Comparison of ENCODE assay signal across 2 cellular contexts in genomic region chr6:150877928-150878327, GRCh38.
TF ChIP-seq lines count a peak whose summit lies in the region.

No MANE protein-coding gene starts in this region.

TF ChIP-seq in WTC11, 78 proteins besides CTCF, POLR2A, EP300 and RAD21:
- no peak for TF ChIP-seq MYBL2 (CRISPR knock-in tag; IDR thresholded peaks at IDR 0.05)
- TF ChIP-seq ELF4 (CRISPR knock-in tag; IDR thresholded peaks at IDR 0.05; ENCODE audit: low read depth) = no peak
- no peak for TF ChIP-seq ATF6 (CRISPR knock-in tag; IDR thresholded peaks at IDR 0.05)
- no peak for TF ChIP-seq SMAD4 (CRISPR knock-in tag; IDR thresholded peaks at IDR 0.05)
- TF ChIP-seq JUN (CRISPR knock-in tag; IDR thresholded peaks at IDR 0.05) = no peak
- no peak for TF ChIP-seq E2F4 (CRISPR knock-in tag; IDR thresholded peaks at IDR 0.05; ENCODE audit: borderline replicate concordance, low read depth)
- no peak for TF ChIP-seq KAT7 (CRISPR knock-in tag; IDR thresholded peaks at IDR 0.05; ENCODE audit: borderline replicate concordance)
- no peak for TF ChIP-seq SOX15 (CRISPR knock-in tag; IDR thresholded peaks at IDR 0.05)
- TF ChIP-seq STAT6 (CRISPR knock-in tag; conservative IDR thresholded peaks at IDR 0.05; ENCODE audit: low read depth) = no peak
- TF ChIP-seq IRF1 (CRISPR knock-in tag; IDR thresholded peaks at IDR 0.05) = no peak
- TF ChIP-seq TCF7 (CRISPR knock-in tag; IDR thresholded peaks at IDR 0.05; ENCODE audit: low read depth) = no peak
- TF ChIP-seq TP53 (CRISPR knock-in tag; IDR thresholded peaks at IDR 0.05) = no peak
- no peak for TF ChIP-seq ZNF317 (CRISPR knock-in tag; IDR thresholded peaks at IDR 0.05; ENCODE audit: borderline replicate concordance, low read depth)
- TF ChIP-seq USF1 (CRISPR knock-in tag; IDR thresholded peaks at IDR 0.05) = no peak
- no peak for TF ChIP-seq SP1 (CRISPR knock-in tag; conservative IDR thresholded peaks at IDR 0.05)
- TF ChIP-seq EMX1 (CRISPR knock-in tag; IDR thresholded peaks at IDR 0.05) = no peak
TF ChIP-seq in WTC11: peak in this region for 0.

TF ChIP-seq in HepG2, 621 proteins besides CTCF, POLR2A, EP300 and RAD21 (continues in another document):
- no peak for TF ChIP-seq CHCHD3 (CRISPR knock-in tag; IDR thresholded peaks at IDR 0.05)
- no peak for TF ChIP-seq ZSCAN5A (CRISPR knock-in tag; IDR thresholded peaks at IDR 0.05; ENCODE audit: borderline replicate concordance)
- TF ChIP-seq HMGXB4 (CRISPR knock-in tag; IDR thresholded peaks at IDR 0.05; ENCODE audit: borderline replicate concordance in 1 of 2, low read depth in 1 of 2) = 0 out of 4 replicates have a peak, but pooled peaks of 1 of the 2 experiments have one; percentile 32
- TF ChIP-seq POLR2AphosphoS2 (IDR thresholded peaks at IDR 0.05; ENCODE audit: low read depth, low read length) = no peak
- no peak for TF ChIP-seq ARNT2 (CRISPR knock-in tag; IDR thresholded peaks at IDR 0.05; ENCODE audit: low read depth)
- TF ChIP-seq ZNF205 (CRISPR knock-in tag; IDR thresholded peaks at IDR 0.05) = no peak
- no peak for TF ChIP-seq RARA (CRISPR knock-in tag; IDR thresholded peaks at IDR 0.05)
- no peak for TF ChIP-seq ZNF782 (CRISPR knock-in tag; IDR thresholded peaks at IDR 0.05; ENCODE audit: borderline replicate concordance)
- no peak for TF ChIP-seq ZIK1 (CRISPR knock-in tag; IDR thresholded peaks at IDR 0.05; ENCODE audit: borderline replicate concordance, low read depth)
- TF ChIP-seq HNF4G (IDR thresholded peaks at IDR 0.05; ENCODE audit: borderline replicate concordance, low read depth, low read length) = peak; percentile 91
- peak; percentile 50; the same call in 1 of the 2 replicates for TF ChIP-seq HNF4G (CRISPR knock-in tag; IDR thresholded peaks at IDR 0.05; ENCODE audit: borderline replicate concordance, low read depth)
- TF ChIP-seq FIP1L1 (IDR thresholded peaks at IDR 0.05; ENCODE audit: borderline replicate concordance, insufficient read depth, low read depth, low read length) = no peak
- TF ChIP-seq SOX13 (IDR thresholded peaks at IDR 0.05) = no peak
- peak in 1 of 2 experiments; percentile 46; a peak in 1 of 4 replicates for TF ChIP-seq SOX13 (CRISPR knock-in tag; conservative IDR thresholded peaks at IDR 0.05 in 1 of 2, IDR thresholded peaks at IDR 0.05 in 1 of 2)
- no peak for TF ChIP-seq ZNF770 (CRISPR knock-in tag; IDR thresholded peaks at IDR 0.05)
- TF ChIP-seq REST (IDR thresholded peaks at IDR 0.05; ENCODE audit: borderline replicate concordance in 1 of 2, low read depth in 1 of 2, low read length in 2 of 2) = no peak
- no peak; the same call in 1 of the 2 replicates for TF ChIP-seq KAT8 (CRISPR knock-in tag; IDR thresholded peaks at IDR 0.05)
- no peak for TF ChIP-seq RBM39 (IDR thresholded peaks at IDR 0.05; ENCODE audit: low read depth, low read length, poor library complexity, severe bottlenecking)
- TF ChIP-seq HOXA9 (CRISPR knock-in tag; IDR thresholded peaks at IDR 0.05; ENCODE audit: borderline replicate concordance) = no peak
- no peak for TF ChIP-seq MYPOP (CRISPR knock-in tag; IDR thresholded peaks at IDR 0.05)
- TF ChIP-seq ZBTB42 (CRISPR knock-in tag; IDR thresholded peaks at IDR 0.05) = no peak
- no peak for TF ChIP-seq FOXK1 (CRISPR knock-in tag; IDR thresholded peaks at IDR 0.05; ENCODE audit: borderline replicate concordance, low read depth)
- TF ChIP-seq FOSL1 (CRISPR knock-in tag; IDR thresholded peaks at IDR 0.05; ENCODE audit: borderline replicate concordance) = no peak
- no peak for TF ChIP-seq NFAT5 (CRISPR knock-in tag; IDR thresholded peaks at IDR 0.05)
- TF ChIP-seq FOSL2 (CRISPR knock-in tag; IDR thresholded peaks at IDR 0.05) = peak; percentile 42
- TF ChIP-seq XRCC5 (optimal IDR thresholded peaks at IDR 0.05; ENCODE audit: low read length) = peak; percentile 69
- TF ChIP-seq SIN3B (IDR thresholded peaks at IDR 0.05; ENCODE audit: low read length) = no peak
- no peak for TF ChIP-seq MTF2 (CRISPR knock-in tag; IDR thresholded peaks at IDR 0.05; ENCODE audit: borderline replicate concordance)
- TF ChIP-seq SOX5 (CRISPR knock-in tag; IDR thresholded peaks at IDR 0.05; ENCODE audit: borderline replicate concordance) = peak; percentile 17; the same call in 1 of the 2 replicates
- no peak for TF ChIP-seq RNF219 (CRISPR knock-in tag; IDR thresholded peaks at IDR 0.05)
- TF ChIP-seq ZNF136 (CRISPR knock-in tag; IDR thresholded peaks at IDR 0.05; ENCODE audit: low read depth) = no peak
- no peak for TF ChIP-seq DMTF1 (CRISPR knock-in tag; IDR thresholded peaks at IDR 0.05)
- no peak for TF ChIP-seq SRSF1 (optimal IDR thresholded peaks at IDR 0.05; ENCODE audit: low read depth, low read length)
